16 cellular contexts compared by ENCODE assay signal in genomic region chr3:182067423-182067822, GRCh38.
A peak's percentile ranks its signal among the peaks of the same experiment; 100 is the strongest.
DNase-seq lines count a peak whose midpoint lies in the region; ATAC-seq, FAIRE-seq and TF ChIP-seq lines count a peak whose summit lies in the region.
"Had no signal": no experiment of that assay in that cellular context is flagged by ENCODE, and none has a peak within 500 bp of the region (broad histone marks: within the 10 kb centered on the region; RNA-seq: fewer than 3 reads in every experiment).

No MANE protein-coding gene starts in this region.

- H3K14ac ChIP-seq in H1 (ENCODE audit: insufficient read length), result no peak overlapping the region

- H3K4me2 ChIP-seq in HCT116 (ENCODE audit: low read length), result no peak overlapping the region
- no peak overlapping the region for H3K4me2 ChIP-seq in H1 (ENCODE audit: insufficient read depth in 1 of 2, low read depth in 2 of 2, low read length in 2 of 2)

- no peak overlapping the region for H3K18ac ChIP-seq in H1 (ENCODE audit: extremely low read depth, low read length)

- no peaks in the 10 kb centered on the region for H3K79me1 ChIP-seq in H1 (ENCODE audit: low read depth, low read length)

- no peaks in the 10 kb centered on the region for H3K23me2 ChIP-seq in H1 (ENCODE audit: low read depth, low read length)

- no peak for TF ChIP-seq CTCF in HCT116 (IDR thresholded peaks at IDR 0.05 in 2 of 3, conservative IDR thresholded peaks at IDR 0.05 in 1 of 3; ENCODE audit: borderline replicate concordance in 1 of 3, insufficient read depth in 1 of 3, low read depth in 2 of 3, low read length in 2 of 3)
- TF ChIP-seq CTCF in H1 (IDR thresholded peaks at IDR 0.05; ENCODE audit: control extremely low read depth in 1 of 3, insufficient read depth in 1 of 3, low read depth in 1 of 3, low read length in 3 of 3), result no peak
- no peak for TF ChIP-seq CTCF in right atrium auricular region (IDR thresholded peaks at IDR 0.05)

- CTCF ChIA-PET in HCT116 (lab: Charles Lee) (no interaction called here), H1 (lab: Charles Lee; ENCODE audit: partially characterized antibody) (interaction anchor here (1.0 kb wide), 1 partner anchor 8 kb away, joined by 3 read pairs; no protein-coding TSS in a partner anchor)

- RAD21 ChIA-PET in HCT116 (lab: Charles Lee; ENCODE audit: low non-redundant PET in 1 of 2, low total read pairs in 2 of 2, uncharacterized antibody in 2 of 2, unreplicated experiment in 2 of 2), result no interaction called here

- 79% methylated on average over 4 of the region's 4 CpGs; no CpG with 5 or more reads in 1 of the 2 experiments for WGBS in H1 (ENCODE audit: extremely low coverage in 1 of 2, insufficient coverage in 1 of 2, insufficient read length in 1 of 2, insufficient replicate concordance in 2 of 2, low coverage in 1 of 2, low lambda C conversion rate in 2 of 2, missing lambda C conversion rate in 1 of 2), 2 experiments

- H3K4me1 ChIP-seq in HCT116 (ENCODE audit: control insufficient read depth in 1 of 2, insufficient read depth in 2 of 2, low read length in 2 of 2) (no peaks in the 10 kb centered on the region), H1 (replicated peaks in 1 of 4; ENCODE audit: control insufficient read depth in 3 of 4, insufficient read depth in 4 of 4, low read length in 3 of 4) (no peaks in the 10 kb centered on the region), right atrium auricular region (no peaks in the 10 kb centered on the region)

- FAIRE-seq in GM12891 (lab: Jason Lieb, UNC) (peak; percentile 40), H1 (lab: Jason Lieb, UNC) (peak; percentile 45)
- FAIRE-seq: D721Med, G401.6, HTR-8/SVneo, K562 had no signal

- H2AFZ ChIP-seq in HCT116 (ENCODE audit: low read depth, low read length, poor library complexity, severe bottlenecking) (no peak overlapping the region), H1 (ENCODE audit: low read length) (no peak overlapping the region)

- H3K79me2 ChIP-seq in HCT116 (ENCODE audit: insufficient read depth, low read length) (no peaks in the 10 kb centered on the region), H1 (ENCODE audit: control insufficient read depth in 1 of 2, insufficient read depth in 2 of 2, low read length in 2 of 2) (no peaks in the 10 kb centered on the region)

- H4K91ac ChIP-seq in H1 (replicated peaks; ENCODE audit: insufficient read length, low read length), result no peak overlapping the region

- no peak overlapping the region for H2BK5ac ChIP-seq in H1 (ENCODE audit: low read depth, low read length)

- H3K36me3 ChIP-seq in HCT116 (ENCODE audit: control insufficient read depth in 1 of 2, insufficient read depth in 2 of 2, low read length in 2 of 2), result no peaks in the 10 kb centered on the region
- no peaks in the 10 kb centered on the region for H3K36me3 ChIP-seq in H1 (ENCODE audit: control insufficient read depth in 2 of 4, insufficient read depth in 4 of 4, low read length in 3 of 4)
- H3K36me3 ChIP-seq in right atrium auricular region, result no peaks in the 10 kb centered on the region

- H2BK12ac ChIP-seq in H1 (ENCODE audit: low read depth, low read length), result no peak overlapping the region

- intact Hi-C loops in HCT116 (cut with micrococcal nuclease), result no loop called here

- H3K56ac ChIP-seq in H1 (replicated peaks; ENCODE audit: insufficient read length, low read depth, low read length), result no peak overlapping the region

- H3K9ac ChIP-seq in HCT116 (ENCODE audit: low read length) (no peak overlapping the region), H1 (replicated peaks in 1 of 4; ENCODE audit: extremely low read depth in 1 of 4, low read depth in 3 of 4, low read length in 3 of 4) (no peak overlapping the region)

- POLR2A ChIA-PET in HCT116 (lab: Charles Lee), result no interaction called here
- POLR2A ChIA-PET in H1 (lab: Charles Lee; ENCODE audit: partially characterized antibody), result no interaction called here

- TF ChIP-seq EP300 in H1 (IDR thresholded peaks at IDR 0.05; ENCODE audit: borderline replicate concordance in 1 of 2, low read depth in 2 of 2, low read length in 2 of 2), result no peak

- no peaks in the 10 kb centered on the region for H3K9me3 ChIP-seq in HCT116 (ENCODE audit: control insufficient read depth in 1 of 2, insufficient read depth in 1 of 2, low read depth in 1 of 2, low read length in 2 of 2)
- H3K9me3 ChIP-seq in H1 (ENCODE audit: insufficient read depth in 2 of 2, low read depth in 1 of 2, low read length in 1 of 2), result no peaks in the 10 kb centered on the region
- H3K9me3 ChIP-seq in right atrium auricular region, result no peaks in the 10 kb centered on the region

- H4K8ac ChIP-seq in H1 (ENCODE audit: extremely low read depth, insufficient read depth, low read length), result no peak overlapping the region

- H2AK5ac ChIP-seq in H1 (ENCODE audit: low read depth, low read length), result no peak overlapping the region

- no peak overlapping the region for H2BK20ac ChIP-seq in H1 (ENCODE audit: low read length)

- no TSS peak for BruUV-seq in HCT116 (replicated peaks; lab: Mats Ljungman, UMichigan)

- DNase-seq in GM12891 (ENCODE audit: insufficient read length, low spot score) (no peak), HCT116 (ENCODE audit: low read depth, low spot score) (no peak), H1 (ENCODE audit: low read depth in 1 of 2, low spot score in 2 of 2) (no peak), right atrium auricular region (ENCODE audit: low spot score) (no peak)
- no peak for DNase-seq in activated effector memory CD4-positive, alpha-beta T cell treated with Interleukin-2 at 50 U/mL for 16 hours
- DNase-seq: CD8-positive, alpha-beta T cell; COR-L47; DMS153; DMS79 treated with DMSO at 0.1 percent for 48 hours; EL had no signal

- ATAC-seq in HCT116 (no peak), HG03571 (IDR thresholded peaks at IDR 0.05; ENCODE audit: unreplicated experiment) (no peak)
- ATAC-seq: CD8-positive, alpha-beta T cell; K562 had no signal

- no peak overlapping the region for H3K4me3 ChIP-seq in HCT116 (replicated peaks in 1 of 2; ENCODE audit: low read depth in 1 of 2, low read length in 2 of 2)
- H3K4me3 ChIP-seq in H1 (ENCODE audit: extremely low read depth in 1 of 4, insufficient read depth in 2 of 4, low read depth in 3 of 4, low read length in 4 of 4), result no peak overlapping the region
- no peak overlapping the region for H3K4me3 ChIP-seq in right atrium auricular region
- H3K4me3 ChIP-seq: K562 had no signal

- no peak overlapping the region for H3K4ac ChIP-seq in H1 (replicated peaks; ENCODE audit: insufficient read length, low read depth, low read length)

- no peak overlapping the region for H2BK15ac ChIP-seq in H1 (ENCODE audit: low read length)

- H3K27ac ChIP-seq in HCT116 (ENCODE audit: low read depth, low read length) (no peak overlapping the region), H1 (ENCODE audit: low read depth, low read length) (no peak overlapping the region), right atrium auricular region (no peak overlapping the region)

- H4K20me1 ChIP-seq in HCT116 (ENCODE audit: insufficient read depth) (no peaks in the 10 kb centered on the region), H1 (replicated peaks in 1 of 2; ENCODE audit: control insufficient read depth in 1 of 2, insufficient read depth in 2 of 2, low read length in 2 of 2) (no peaks in the 10 kb centered on the region)

- H3K9me2 ChIP-seq in HCT116 (ENCODE audit: insufficient read depth), result no peaks in the 10 kb centered on the region

- no peak for TF ChIP-seq RAD21 in HCT116 (IDR thresholded peaks at IDR 0.05; ENCODE audit: low read depth)
- TF ChIP-seq RAD21 in H1 (IDR thresholded peaks at IDR 0.05 in 1 of 2, conservative IDR thresholded peaks at IDR 0.05 in 1 of 2; ENCODE audit: low read depth in 2 of 2, low read length in 2 of 2), result no peak

- TF ChIP-seq POLR2A in GM12891 (IDR thresholded peaks at IDR 0.05; ENCODE audit: low read depth, low read length), result no peak
- TF ChIP-seq POLR2A in HCT116 (IDR thresholded peaks at IDR 0.05; ENCODE audit: borderline replicate concordance, extremely low read depth, insufficient read depth, insufficient read length), result no peak
- no peak for TF ChIP-seq POLR2A in H1 (IDR thresholded peaks at IDR 0.05; ENCODE audit: control extremely low read depth in 1 of 2, low read depth in 2 of 2, low read length in 2 of 2)

- H2BK120ac ChIP-seq in H1 (replicated peaks; ENCODE audit: low read depth, low read length), result no peak overlapping the region

- H3K27me3 ChIP-seq in HCT116 (ENCODE audit: insufficient read depth, low read length), result no peaks in the 10 kb centered on the region
- no peaks in the 10 kb centered on the region for H3K27me3 ChIP-seq in H1 (replicated peaks in 1 of 4; ENCODE audit: control insufficient read depth in 3 of 4, extremely low read depth in 1 of 4, insufficient read depth in 3 of 4, low read length in 3 of 4)
- no peaks in the 10 kb centered on the region for H3K27me3 ChIP-seq in right atrium auricular region

- no peak overlapping the region for H3K23ac ChIP-seq in H1 (ENCODE audit: insufficient read length)

- H4K5ac ChIP-seq in H1 (ENCODE audit: insufficient read length, low read depth, low read length), result no peak overlapping the region

TF ChIP-seq in GM12891, 5 proteins besides CTCF, POLR2A, EP300 and RAD21 (continues in another document):
- TF ChIP-seq POU2F2 (IDR thresholded peaks at IDR 0.05; ENCODE audit: low read depth, low read length) (no peak), POLR2AphosphoS5 (IDR thresholded peaks at IDR 0.05; ENCODE audit: low read depth, low read length) (no peak), SPI1 (IDR thresholded peaks at IDR 0.05; ENCODE audit: low read depth, low read length) (no peak), PAX5 (IDR thresholded peaks at IDR 0.05; ENCODE audit: insufficient read depth, low read length, severe bottlenecking) (no peak)

TF ChIP-seq in HCT116, 20 proteins besides CTCF, POLR2A, EP300 and RAD21 (continues in another document):
- TF ChIP-seq CBX3 (IDR thresholded peaks at IDR 0.05; ENCODE audit: low read depth), result no peak

TF ChIP-seq in PFSK-1, 5 proteins besides CTCF, POLR2A, EP300 and RAD21 (continues in another document):
- TF ChIP-seq FOXP2 (optimal IDR thresholded peaks at IDR 0.05; ENCODE audit: borderline replicate concordance, extremely low read depth, extremely low read length, insufficient read depth) (no peak), TAF1 (IDR thresholded peaks at IDR 0.05; ENCODE audit: borderline replicate concordance, insufficient read depth, low read length) (no peak), SIN3A (IDR thresholded peaks at IDR 0.05; ENCODE audit: borderline replicate concordance, insufficient read depth, low read length) (no peak), POLR2AphosphoS5 (IDR thresholded peaks at IDR 0.05; ENCODE audit: low read depth, low read length) (no peak)

TF ChIP-seq in H1, 55 proteins besides CTCF, POLR2A, EP300 and RAD21 (continues in another document):
- TF ChIP-seq SIN3A (conservative IDR thresholded peaks at IDR 0.05 in 1 of 2, IDR thresholded peaks at IDR 0.05 in 1 of 2; ENCODE audit: low read depth in 1 of 2, low read length in 2 of 2), result no peak
- no peak for TF ChIP-seq EGR1 (IDR thresholded peaks at IDR 0.05; ENCODE audit: borderline replicate concordance, low read depth, low read length)
- TF ChIP-seq SRF (IDR thresholded peaks at IDR 0.05; ENCODE audit: low read depth, low read length), result no peak
- no peak for TF ChIP-seq KDM1A (IDR thresholded peaks at IDR 0.05; ENCODE audit: borderline replicate concordance, low read length)
- TF ChIP-seq SP2 (IDR thresholded peaks at IDR 0.05; ENCODE audit: low read length), result no peak
